In the genomic region with DNA sequence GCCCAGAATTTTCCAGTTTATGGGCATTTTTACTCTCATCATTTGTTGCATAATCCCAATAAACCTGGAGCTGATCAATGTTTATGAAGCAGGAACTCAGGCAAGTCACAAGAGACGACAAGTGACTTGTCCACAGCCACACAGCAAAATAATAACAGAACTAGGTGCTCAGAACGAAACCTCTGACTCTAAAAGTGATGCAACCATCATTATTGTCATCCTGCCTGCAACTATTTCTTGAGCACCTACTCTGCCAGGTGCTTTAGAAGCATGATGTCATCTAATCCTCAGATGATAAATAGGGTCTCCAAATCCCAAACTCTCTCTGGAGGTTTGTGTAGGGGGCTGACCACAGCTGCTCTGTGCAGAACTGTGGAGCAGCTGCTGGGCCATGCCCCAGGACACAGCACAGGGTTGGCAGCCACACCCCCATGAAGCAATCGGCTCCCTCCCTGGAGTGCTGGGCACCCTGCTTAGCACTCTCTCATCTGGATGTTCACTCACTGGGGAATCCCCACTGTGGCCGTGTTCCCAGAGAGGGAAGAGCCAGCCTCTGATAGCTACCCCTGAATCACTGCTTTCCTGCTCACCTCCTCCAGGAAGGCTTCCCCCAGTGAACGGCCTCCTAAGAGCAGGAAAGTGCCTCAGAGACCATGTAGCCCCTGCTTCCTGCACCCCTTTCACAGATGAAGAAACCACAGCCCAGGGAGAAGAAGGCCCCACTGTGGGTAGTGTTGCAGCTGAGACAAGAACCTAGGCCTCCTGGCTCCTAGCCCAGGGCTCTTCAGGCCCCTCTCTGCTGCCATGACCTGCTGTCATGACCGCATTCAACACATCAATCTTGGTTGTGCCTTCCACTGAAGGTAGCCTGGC, we compare ENCODE assay signal across 9 cellular contexts. TPM values are rescaled to one million over a fixed set of nuclear protein-coding genes. Genes with fewer than 3 reads are reported as not detected.
A peak's percentile ranks its signal among the peaks of the same experiment; 100 is the strongest.
DNase-seq lines count a peak whose midpoint lies in the region; ATAC-seq and TF ChIP-seq lines count a peak whose summit lies in the region.
"Had no signal": no experiment of that assay in that cellular context is flagged by ENCODE, and none has a peak within 500 bp of the region (broad histone marks: within the 10 kb centered on the region; RNA-seq: fewer than 3 reads in every experiment).

No MANE protein-coding gene starts in this region.

- CTCF ChIA-PET in CD4-positive, alpha-beta memory T cell (lab: Charles Lee; ENCODE audit: partially characterized antibody) = interaction anchor here (3.2 to 3.5 kb wide), 2 partner anchors 11 to 32 kb away, joined by 22 to 29 read pairs; no protein-coding TSS in a partner anchor

- no peak for TF ChIP-seq CTCF in GM20000 (IDR thresholded peaks at IDR 0.05; ENCODE audit: extremely low read depth, missing control alignments)
- TF ChIP-seq CTCF in glutamatergic neuron (IDR thresholded peaks at IDR 0.05; ENCODE audit: partially characterized antibody, unreplicated experiment) = no peak
- no peak for TF ChIP-seq CTCF in GM23338 (conservative IDR thresholded peaks at IDR 0.05; ENCODE audit: low read depth in 2 of 2)

- peak overlapping the region; percentile 65 to 91 (median 89) for H3K27ac Mint-ChIP-seq in CD4-positive, alpha-beta memory T cell
- no peak overlapping the region for H3K27ac Mint-ChIP-seq in glutamatergic neuron (ENCODE audit: unreplicated experiment)
- H3K27ac Mint-ChIP-seq in GM23338 = no peak overlapping the region

- H3K9me2 ChIP-seq in GM23338 (ENCODE audit: insufficient read depth) = no peaks in the 10 kb centered on the region

- no peaks in the 10 kb centered on the region for H3K79me2 ChIP-seq in GM23338 (replicated peaks; ENCODE audit: insufficient read depth)

- H3F3A ChIP-seq in GM23338 (replicated peaks; ENCODE audit: low read depth) = 0 out of 2 replicates have a peak, but pooled peaks cover 5% of the 10 kb centered on the region

- H4K20me1 ChIP-seq in GM23338 (replicated peaks; ENCODE audit: insufficient read depth) = no peaks in the 10 kb centered on the region

- ATAC-seq in GM23338 = no peak

- H3K9me3 ChIP-seq in CD4-positive, alpha-beta memory T cell (ENCODE audit: control insufficient read depth in 1 of 2, low read length in 2 of 2) = no peaks in the 10 kb centered on the region

- peaks cover 32 to 72% (median 58%) of the 10 kb centered on the region in 4 donors for H3K4me1 Mint-ChIP-seq in CD4-positive, alpha-beta memory T cell
- H3K4me1 Mint-ChIP-seq in glutamatergic neuron (ENCODE audit: low read depth, unreplicated experiment) (no peaks in the 10 kb centered on the region), GM23338 (peaks cover 26% of the 10 kb centered on the region)

- H3K36me3 ChIP-seq in CD4-positive, alpha-beta memory T cell (ENCODE audit: insufficient read depth, low read length) = no peaks in the 10 kb centered on the region
- no peaks in the 10 kb centered on the region for H3K36me3 ChIP-seq in GM23338 (ENCODE audit: insufficient read depth)

- H3K27me3 ChIP-seq in CD4-positive, alpha-beta memory T cell (ENCODE audit: insufficient read depth, low read length) = no peaks in the 10 kb centered on the region
- H3K27me3 ChIP-seq in GM23338 (ENCODE audit: insufficient read depth) = peaks cover 34% of the 10 kb centered on the region

- intact Hi-C loops in CD4-positive, alpha-beta memory T cell (cut with micrococcal nuclease) = no loop called here

- H3K4me3 Mint-ChIP-seq in CD4-positive, alpha-beta memory T cell = peak overlapping the region; percentile 89 to 97 (median 90)
- H3K4me3 Mint-ChIP-seq in glutamatergic neuron (ENCODE audit: unreplicated experiment) (no peak overlapping the region), GM23338 (no peak overlapping the region)

- H3K27ac ChIP-seq in CD4-positive, alpha-beta memory T cell (ENCODE audit: low read depth, low read length) = peak overlapping the region; percentile 68
- no peak overlapping the region for H3K27ac ChIP-seq in GM23338 (ENCODE audit: low read depth)

- POLR2A ChIA-PET in CD4-positive, alpha-beta memory T cell (lab: Charles Lee; ENCODE audit: partially characterized antibody) = interaction anchor here (2.9 to 3.7 kb wide), 3 partner anchors 35 to 746 kb away, joined by 18 to 24 read pairs (median 18); a partner anchor contains a TSS

- H2AFZ ChIP-seq in GM23338 = no peak overlapping the region

- peak overlapping the region; percentile 89 to 90 for H3K4me3 ChIP-seq in CD4-positive, alpha-beta memory T cell (ENCODE audit: low read length in 2 of 2)
- H3K4me3 ChIP-seq in GM23338 = no peak overlapping the region

- DNase-seq in CD4-positive, alpha-beta memory T cell = no peak
- DNase-seq in GM20000 (ENCODE audit: low spot score) (peak; percentile 69), RPMI8226 (peak; percentile 59), glutamatergic neuron (peak; percentile 11), GM23338 (ENCODE audit: low spot score) (no peak), GF-D8 (lab: John Stamatoyannopoulos, UW) (no peak), NCI-H1417 (lab: John Stamatoyannopoulos, UW) (no peak), NCI-H1417 treated with DMSO at 0.1 percent for 48 hours (lab: John Stamatoyannopoulos, UW) (no peak)

- peaks cover 21 to 38% of the 10 kb centered on the region in 2 donors for H3K36me3 Mint-ChIP-seq in CD4-positive, alpha-beta memory T cell
- H3K36me3 Mint-ChIP-seq in glutamatergic neuron (ENCODE audit: unreplicated experiment) (no peaks in the 10 kb centered on the region), GM23338 (ENCODE audit: low read depth) (no peaks in the 10 kb centered on the region; the same call in 2 of the 3 replicates)

- no peaks in the 10 kb centered on the region for H3K9me3 Mint-ChIP-seq in CD4-positive, alpha-beta memory T cell
- H3K9me3 Mint-ChIP-seq in glutamatergic neuron (ENCODE audit: unreplicated experiment) = peaks cover 3% of the 10 kb centered on the region
- no peaks in the 10 kb centered on the region for H3K9me3 Mint-ChIP-seq in GM23338

- H3K4me1 ChIP-seq in CD4-positive, alpha-beta memory T cell (ENCODE audit: insufficient read depth, low read length) = peaks cover 35% of the 10 kb centered on the region
- H3K4me1 ChIP-seq in GM23338 (ENCODE audit: insufficient read depth) = peaks cover 17% of the 10 kb centered on the region

- no peak overlapping the region for H3K4me2 ChIP-seq in GM23338

- H3K27me3 Mint-ChIP-seq in CD4-positive, alpha-beta memory T cell = no peaks in the 10 kb centered on the region
- H3K27me3 Mint-ChIP-seq in glutamatergic neuron (ENCODE audit: unreplicated experiment) = peaks cover 14% of the 10 kb centered on the region
- H3K27me3 Mint-ChIP-seq in GM23338 (ENCODE audit: insufficient read depth, low read depth, poor library complexity) = peaks cover 16% of the 10 kb centered on the region

TF ChIP-seq in GM23338, 12 proteins besides CTCF, POLR2A, EP300 and RAD21 (continues in another document):
- TF ChIP-seq, protein P1, sequence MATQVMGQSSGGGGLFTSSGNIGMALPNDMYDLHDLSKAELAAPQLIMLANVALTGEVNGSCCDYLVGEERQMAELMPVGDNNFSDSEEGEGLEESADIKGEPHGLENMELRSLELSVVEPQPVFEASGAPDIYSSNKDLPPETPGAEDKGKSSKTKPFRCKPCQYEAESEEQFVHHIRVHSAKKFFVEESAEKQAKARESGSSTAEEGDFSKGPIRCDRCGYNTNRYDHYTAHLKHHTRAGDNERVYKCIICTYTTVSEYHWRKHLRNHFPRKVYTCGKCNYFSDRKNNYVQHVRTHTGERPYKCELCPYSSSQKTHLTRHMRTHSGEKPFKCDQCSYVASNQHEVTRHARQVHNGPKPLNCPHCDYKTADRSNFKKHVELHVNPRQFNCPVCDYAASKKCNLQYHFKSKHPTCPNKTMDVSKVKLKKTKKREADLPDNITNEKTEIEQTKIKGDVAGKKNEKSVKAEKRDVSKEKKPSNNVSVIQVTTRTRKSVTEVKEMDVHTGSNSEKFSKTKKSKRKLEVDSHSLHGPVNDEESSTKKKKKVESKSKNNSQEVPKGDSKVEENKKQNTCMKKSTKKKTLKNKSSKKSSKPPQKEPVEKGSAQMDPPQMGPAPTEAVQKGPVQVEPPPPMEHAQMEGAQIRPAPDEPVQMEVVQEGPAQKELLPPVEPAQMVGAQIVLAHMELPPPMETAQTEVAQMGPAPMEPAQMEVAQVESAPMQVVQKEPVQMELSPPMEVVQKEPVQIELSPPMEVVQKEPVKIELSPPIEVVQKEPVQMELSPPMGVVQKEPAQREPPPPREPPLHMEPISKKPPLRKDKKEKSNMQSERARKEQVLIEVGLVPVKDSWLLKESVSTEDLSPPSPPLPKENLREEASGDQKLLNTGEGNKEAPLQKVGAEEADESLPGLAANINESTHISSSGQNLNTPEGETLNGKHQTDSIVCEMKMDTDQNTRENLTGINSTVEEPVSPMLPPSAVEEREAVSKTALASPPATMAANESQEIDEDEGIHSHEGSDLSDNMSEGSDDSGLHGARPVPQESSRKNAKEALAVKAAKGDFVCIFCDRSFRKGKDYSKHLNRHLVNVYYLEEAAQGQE (IDR thresholded peaks at IDR 0.05; ENCODE audit: unreplicated experiment) = no peak
- no peak for TF ChIP-seq EZH2phosphoT487 (IDR thresholded peaks at IDR 0.05; ENCODE audit: unreplicated experiment)

RNA-seq across cellular contexts. Expression of a gene that starts 2.1 kb away (rescaled TPM):
- 10 to 100 TPM; 18.6 to 19.0 TPM for total RNA-seq in CD4-positive, alpha-beta memory T cell
- polyA plus RNA-seq in CD4-positive, alpha-beta memory T cell = 1 to 10 TPM; 1.4 to 5.5 TPM
- total RNA-seq in glutamatergic neuron (ENCODE audit: unreplicated experiment) = not detected
- 1.7 and 2.5 TPM in 2 replicates for total RNA-seq in GM23338 (2014; rRNA removed; shearing (Covaris generic))
- polyA plus RNA-seq in GM23338 (2016; fragmentation: Nextera tagmentation; extraction: Ambion mirVana) = 0.85 and 1.2 TPM in 2 replicates
- total RNA-seq: pulmonary artery endothelial cell had no signal

RNA-seq across cellular contexts. Expression of a gene that starts 34.7 kb away (rescaled TPM):
- total RNA-seq in CD4-positive, alpha-beta memory T cell = 1 to 10 TPM; 5.0 to 6.0 TPM
- polyA plus RNA-seq in CD4-positive, alpha-beta memory T cell = 1 to 10 TPM in 1 of 2 donors, under 1 TPM in 1; 0.42 to 4.0 TPM
- total RNA-seq in glutamatergic neuron (ENCODE audit: unreplicated experiment) = 4.2 TPM
- total RNA-seq in GM23338 (2014; rRNA removed; shearing (Covaris generic)) = 13.6 and 14.8 TPM in 2 replicates
- 5.9 and 6.5 TPM in 2 replicates for polyA plus RNA-seq in GM23338 (2016; fragmentation: Nextera tagmentation; extraction: Ambion mirVana)

Comparison
In these comparisons a context has a peak if more than half of its experiments do, and no peak if none do; other contexts are left out.
1. DNase-seq: peak in GM20000 (single experiment), RPMI8226 (single experiment) and glutamatergic neuron (single experiment); none in CD4-positive, alpha-beta memory T cell (0 of 5), GM23338 (single experiment), GF-D8 (single experiment), NCI-H1417 (0 of 3) and NCI-H1417 treated with DMSO at 0.1 percent for 48 hours (single experiment).
2. H3K27ac Mint-ChIP-seq: peak in CD4-positive, alpha-beta memory T cell (7 of 7); none in glutamatergic neuron (single experiment) and GM23338 (single experiment).
3. H3K4me3 Mint-ChIP-seq: peak in CD4-positive, alpha-beta memory T cell (8 of 8); none in glutamatergic neuron (single experiment) and GM23338 (single experiment).